ENCODE assay signal across 27 cellular contexts in genomic region chr9:126750941-126751725, GRCh38. TPM values are rescaled to one million over a fixed set of nuclear protein-coding genes. Genes with fewer than 3 reads are reported as not detected.
DNase-seq lines count a peak whose midpoint lies in the region; ATAC-seq, FAIRE-seq and TF ChIP-seq lines count a peak whose summit lies in the region.
"Had no signal": no experiment of that assay in that cellular context is flagged by ENCODE, and none has a peak within 500 bp of the region (broad histone marks: within the 10 kb centered on the region; RNA-seq: fewer than 3 reads in every experiment).

No MANE protein-coding gene starts in this region.

- no peak overlapping the region for H3K4me2 ChIP-seq in BLaER1
- H3K4me2 ChIP-seq: A549 had no signal

- H3K9ac ChIP-seq in BLaER1: no peak overlapping the region
- H3K9ac ChIP-seq: GM23248 had no signal

- 0 out of 2 replicates have a peak overlapping the region, but pooled peaks have one; percentile 18 for H3K27ac ChIP-seq in BLaER1
- H3K27ac ChIP-seq in CD4-positive, CD25-positive, alpha-beta regulatory T cell (ENCODE audit: insufficient read depth, low read length, poor library complexity, severe bottlenecking): no peak overlapping the region
- H3K27ac ChIP-seq: A549, C4-2B, GM23248, SK-N-MC had no signal

- no peaks in the 10 kb centered on the region for H4K20me1 ChIP-seq in BLaER1

- ATAC-seq in CD4-positive, CD25-positive, alpha-beta regulatory T cell (ENCODE audit: low read depth in 2 of 2): no peak
- ATAC-seq in mucosa of descending colon (peak; percentile 7), GM21825 (IDR thresholded peaks at IDR 0.05; ENCODE audit: unreplicated experiment) (no peak)
- ATAC-seq: A549 had no signal

- peaks cover 8% of the 10 kb centered on the region for H3K27me3 Mint-ChIP-seq in CD4-positive, CD25-positive, alpha-beta regulatory T cell

- H3K27me3 ChIP-seq in BLaER1 (no peaks in the 10 kb centered on the region), bronchial epithelial cell (ENCODE audit: control insufficient read depth, insufficient read depth, low read length) (peaks cover 2% of the 10 kb centered on the region)
- H3K27me3 ChIP-seq in CD4-positive, CD25-positive, alpha-beta regulatory T cell (ENCODE audit: control insufficient read depth, insufficient read depth, low read length): no peaks in the 10 kb centered on the region
- H3K27me3 ChIP-seq: MG63 had no signal

- H3K36me3 ChIP-seq in BLaER1 (no peaks in the 10 kb centered on the region), bronchial epithelial cell (ENCODE audit: control insufficient read depth, insufficient read depth, low read length) (no peaks in the 10 kb centered on the region), mucosa of descending colon (ENCODE audit: low read depth) (no peaks in the 10 kb centered on the region)
- H3K36me3 ChIP-seq in CD4-positive, CD25-positive, alpha-beta regulatory T cell (ENCODE audit: control insufficient read depth, insufficient read depth, low read length): no peaks in the 10 kb centered on the region
- H3K36me3 ChIP-seq: MG63 had no signal

- peak; percentile 60 for FAIRE-seq in bronchial epithelial cell (lab: Jason Lieb, UNC)
- FAIRE-seq: A549, GM12892 had no signal

- no peak overlapping the region for H3K4me3 Mint-ChIP-seq in CD4-positive, CD25-positive, alpha-beta regulatory T cell

- intact Hi-C loops in mucosa of descending colon (cut with DNase I, micrococcal nuclease): no loop called here

- H3K4me3 ChIP-seq in BLaER1: no peak overlapping the region
- H3K4me3 ChIP-seq in CD4-positive, CD25-positive, alpha-beta regulatory T cell (ENCODE audit: low read depth, low read length): no peak overlapping the region
- H3K4me3 ChIP-seq in bronchial epithelial cell (ENCODE audit: low read depth, low read length): no peak overlapping the region
- H3K4me3 ChIP-seq in mucosa of descending colon: no peak overlapping the region
- H3K4me3 ChIP-seq: A549, GM23248, MG63, SK-N-MC had no signal

- peaks cover 13 to 24% (median 14%) of the 10 kb centered on the region in 4 donors for H3K4me1 Mint-ChIP-seq in CD4-positive, CD25-positive, alpha-beta regulatory T cell

- H3K4me1 ChIP-seq in BLaER1: peaks cover 45% of the 10 kb centered on the region
- H3K4me1 ChIP-seq in CD4-positive, CD25-positive, alpha-beta regulatory T cell (ENCODE audit: control insufficient read depth, insufficient read depth, low read length, poor library complexity, severe bottlenecking): no peaks in the 10 kb centered on the region
- peaks cover 5% of the 10 kb centered on the region for H3K4me1 ChIP-seq in mucosa of descending colon (ENCODE audit: low read depth)
- H3K4me1 ChIP-seq: A549 had no signal

- peaks cover 0 to 2% (median 0%) of the 10 kb centered on the region in 7 donors for H3K9me3 Mint-ChIP-seq in CD4-positive, CD25-positive, alpha-beta regulatory T cell
- H3K9me3 Mint-ChIP-seq: CD8-positive, alpha-beta memory T cell had no signal

- peak overlapping the region in 2 of 3 donors; percentile 79 to 85 for H3K27ac Mint-ChIP-seq in CD4-positive, CD25-positive, alpha-beta regulatory T cell

- TF ChIP-seq CTCF in bronchial epithelial cell (IDR thresholded peaks at IDR 0.05; ENCODE audit: insufficient read depth, low read length, severe bottlenecking) (no peak), mucosa of descending colon (IDR thresholded peaks at IDR 0.05) (no peak)

- no peaks in the 10 kb centered on the region for H3K36me3 Mint-ChIP-seq in CD4-positive, CD25-positive, alpha-beta regulatory T cell
- H3K36me3 Mint-ChIP-seq: CD8-positive, alpha-beta memory T cell had no signal

- DNase-seq in CD4-positive, CD25-positive, alpha-beta regulatory T cell: no peak
- DNase-seq in bronchial epithelial cell (ENCODE audit: low read depth) (peak; percentile 37), mucosa of descending colon (no peak), NCI-H128 (lab: John Stamatoyannopoulos, UW; ENCODE audit: unreplicated experiment) (no peak), SIG-M5 (lab: John Stamatoyannopoulos, UW) (no peak)
- DNase-seq: AML-193; CD8-positive, alpha-beta memory T cell; DMS 273 treated with DMSO at 0.1 percent for 48 hours; DMS79; GF-D8; GM23248; H7; KBM-7; MG63; NCI-H1105 treated with DMSO at 0.1 percent for 48 hours; NCI-H1694; NCI-H2029 treated with DMSO at 0.1 percent for 48 hours; NCI-H446 treated with DMSO at 0.1 percent for 48 hours; NCI-H526; NCI-H82; SHP77 treated with DMSO at 0.1 percent for 48 hours had no signal

- H3K9me3 ChIP-seq in BLaER1 (no peaks in the 10 kb centered on the region; the same call in none of the 2 replicates), mucosa of descending colon (no peaks in the 10 kb centered on the region)
- H3K9me3 ChIP-seq in CD4-positive, CD25-positive, alpha-beta regulatory T cell (ENCODE audit: control insufficient read depth in 2 of 2, low read length in 2 of 2): no peaks in the 10 kb centered on the region
- H3K9me3 ChIP-seq: A549, MG63 had no signal

RNA-seq across cellular contexts. Expression of gene ZBTB43, which starts 53.7 kb away (rescaled TPM):
- 38.0 TPM for total RNA-seq in CD4-positive, CD25-positive, alpha-beta regulatory T cell
- 1 to 10 TPM; 4.5 to 8.2 (median 7.1) TPM for polyA plus RNA-seq in CD4-positive, CD25-positive, alpha-beta regulatory T cell
- total RNA-seq in bronchial epithelial cell (12.8 and 21.9 TPM in 2 replicates), mucosa of descending colon (10 to 100 TPM; 18.8 to 24.0 (median 21.7) TPM)
